ENCODE assay signal across 8 cellular contexts in the genomic region with DNA sequence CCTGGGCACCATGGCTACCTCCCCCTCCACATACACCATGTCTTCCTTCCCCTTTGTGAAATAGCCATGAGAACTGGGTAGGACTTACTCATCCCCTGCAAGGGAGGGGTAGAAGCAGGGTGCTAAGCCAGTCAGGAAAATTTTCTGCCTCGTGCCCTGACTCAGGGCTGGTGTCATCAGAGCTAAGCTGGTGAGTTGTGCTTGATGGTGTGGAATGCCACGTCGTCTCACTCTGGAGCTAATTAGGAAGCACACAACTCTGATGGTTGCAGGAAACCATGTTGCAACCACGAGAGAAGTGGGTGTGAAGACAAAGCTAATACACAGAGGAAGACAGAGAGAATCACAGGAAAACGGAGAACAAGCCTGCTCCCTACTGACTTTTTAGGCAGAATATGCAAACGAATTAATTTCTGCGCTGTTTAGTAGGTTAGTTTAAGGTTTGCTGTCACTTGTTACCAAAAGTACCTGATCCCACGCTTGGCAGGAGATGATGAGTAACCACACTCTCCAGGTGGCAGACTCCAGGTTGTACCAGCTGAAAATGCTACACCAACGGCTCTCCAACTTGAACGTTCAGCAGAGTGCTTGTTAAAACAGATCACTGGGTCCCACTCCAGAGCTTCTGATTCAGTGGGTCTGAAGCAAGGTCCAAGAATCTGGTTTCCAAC. TPM values are rescaled to one million over a fixed set of nuclear protein-coding genes. Genes with fewer than 3 reads are reported as not detected.
DNase-seq lines count a peak whose midpoint lies in the region; ATAC-seq and TF ChIP-seq lines count a peak whose summit lies in the region.

No MANE protein-coding gene starts in this region.

- no peak for TF ChIP-seq CTCF in lower lobe of right lung (IDR thresholded peaks at IDR 0.05)

- peak; percentile 87 to 91 for ATAC-seq in lower lobe of right lung

- H3K36me3 ChIP-seq in lower lobe of right lung (no peaks in the 10 kb centered on the region), subcutaneous abdominal adipose tissue (ENCODE audit: control insufficient read depth in 5 of 5, insufficient read depth in 5 of 5, low read length in 5 of 5) (peaks cover 0 to 4% (median 2%) of the 10 kb centered on the region in 5 donors)

- DNase-seq in AG20443 (ENCODE audit: low spot score) (peak; percentile 97), NOMO-1 (lab: John Stamatoyannopoulos, UW; ENCODE audit: unreplicated experiment in 2 of 2) (peak; percentile 86 to 90), lower lobe of right lung (peak; percentile 81), SW480 (ENCODE audit: low spot score) (no peak), NCI-H128 (lab: John Stamatoyannopoulos, UW; ENCODE audit: unreplicated experiment) (no peak), iPS-NIHi7 (ENCODE audit: extremely low spot score) (no peak)
- peak; percentile 53 for DNase-seq in activated naive CD8-positive, alpha-beta T cell treated with anti-CD3 and anti-CD28 coated beads for 36 hours

- intact Hi-C loops in lower lobe of right lung (cut with DNase I) = no loop called here

- H3K4me3 Mint-ChIP-seq in activated naive CD8-positive, alpha-beta T cell treated with anti-CD3 and anti-CD28 coated beads for 36 hours = peak overlapping the region; percentile 56

- peaks cover 60% of the 10 kb centered on the region for H3K4me1 Mint-ChIP-seq in activated naive CD8-positive, alpha-beta T cell treated with anti-CD3 and anti-CD28 coated beads for 36 hours

- no peak overlapping the region for H3K4me3 ChIP-seq in lower lobe of right lung
- H3K4me3 ChIP-seq in subcutaneous abdominal adipose tissue (ENCODE audit: low read depth in 1 of 5, low read length in 5 of 5) = no peak overlapping the region

- H3K9ac ChIP-seq in subcutaneous abdominal adipose tissue (ENCODE audit: low read length in 5 of 5) = no peak overlapping the region

- H3K27ac Mint-ChIP-seq in activated naive CD8-positive, alpha-beta T cell treated with anti-CD3 and anti-CD28 coated beads for 36 hours = peak overlapping the region; percentile 93

- H3K9me3 Mint-ChIP-seq in activated naive CD8-positive, alpha-beta T cell treated with anti-CD3 and anti-CD28 coated beads for 36 hours = peaks cover 10% of the 10 kb centered on the region

- H3K4me1 ChIP-seq in lower lobe of right lung = peaks cover 45% of the 10 kb centered on the region
- H3K4me1 ChIP-seq in subcutaneous abdominal adipose tissue (ENCODE audit: control insufficient read depth in 5 of 5, insufficient read depth in 5 of 5, low read length in 5 of 5) = peaks cover 4 to 34% (median 21%) of the 10 kb centered on the region in 5 donors

- H3K9me3 ChIP-seq in lower lobe of right lung (no peaks in the 10 kb centered on the region), subcutaneous abdominal adipose tissue (ENCODE audit: control insufficient read depth in 5 of 5, low read length in 5 of 5) (no peaks in the 10 kb centered on the region)

- H3K27me3 ChIP-seq in lower lobe of right lung (ENCODE audit: low read depth) = no peaks in the 10 kb centered on the region
- H3K27me3 ChIP-seq in subcutaneous abdominal adipose tissue (ENCODE audit: control insufficient read depth in 5 of 5, insufficient read depth in 4 of 5, low read length in 5 of 5) = no peaks in the 10 kb centered on the region

- H3K27ac ChIP-seq in lower lobe of right lung (peak overlapping the region; percentile 14), subcutaneous abdominal adipose tissue (ENCODE audit: low read depth, low read length) (peak overlapping the region; percentile 23)

- H3K36me3 Mint-ChIP-seq in activated naive CD8-positive, alpha-beta T cell treated with anti-CD3 and anti-CD28 coated beads for 36 hours = peaks cover 54% of the 10 kb centered on the region

- no peaks in the 10 kb centered on the region for H3K27me3 Mint-ChIP-seq in activated naive CD8-positive, alpha-beta T cell treated with anti-CD3 and anti-CD28 coated beads for 36 hours

RNA-seq across cellular contexts. Expression of a gene that starts 54.5 kb away (rescaled TPM):
- 10 to 100 TPM; 83.7 to 93.2 TPM for total RNA-seq in activated naive CD8-positive, alpha-beta T cell treated with anti-CD3 and anti-CD28 coated beads for 36 hours
- total RNA-seq in lower lobe of right lung = 72.5 TPM

Comparison
In these comparisons a context has a peak if more than half of its experiments do, and no peak if none do; other contexts are left out.
1. DNase-seq: peak in AG20443 (single experiment), NOMO-1 (2 of 2), activated naive CD8-positive, alpha-beta T cell treated with anti-CD3 and anti-CD28 coated beads for 36 hours (single experiment) and lower lobe of right lung (single experiment); none in SW480 (single experiment), NCI-H128 (single experiment) and iPS-NIHi7 (single experiment).